Comparison of ENCODE assay signal across 24 cellular contexts in the genomic region with DNA sequence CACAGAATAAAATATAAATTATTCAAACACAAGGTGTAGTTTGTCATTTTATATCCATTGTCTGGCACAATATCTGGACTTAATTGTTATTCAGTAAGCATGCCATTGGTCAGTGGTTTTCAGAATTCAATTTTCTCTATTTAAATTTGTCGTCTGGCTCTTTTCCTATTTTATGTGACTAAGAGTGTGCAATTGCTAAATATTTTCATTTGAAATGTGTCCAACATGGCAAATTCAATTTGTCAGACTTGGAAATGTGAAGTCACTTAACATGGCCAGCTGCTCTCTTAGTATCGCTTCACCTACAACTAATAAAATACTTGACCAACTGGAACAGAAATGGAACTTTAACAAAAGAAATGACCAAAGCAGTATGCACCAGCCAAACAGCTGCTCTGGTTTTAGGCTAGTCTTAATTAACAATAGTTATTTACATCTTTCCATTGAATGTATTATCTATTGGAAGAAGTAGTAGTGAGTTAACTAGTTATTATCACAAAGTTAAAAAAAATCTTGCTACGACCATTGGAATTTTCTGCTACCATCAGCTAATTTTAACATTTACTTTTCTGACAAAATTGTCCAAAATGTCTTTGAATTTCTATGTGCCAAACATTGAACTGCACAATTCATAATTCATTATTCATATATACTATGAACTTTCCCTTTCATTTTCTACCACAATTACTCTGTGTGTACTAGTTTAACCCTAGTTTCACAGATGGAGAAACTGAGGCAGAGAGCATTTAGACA.
"Had no signal": no experiment of that assay in that cellular context is flagged by ENCODE, and none has a peak within 500 bp of the region (broad histone marks: within the 10 kb centered on the region; RNA-seq: fewer than 3 reads in every experiment).

No MANE protein-coding gene starts in this region.

- H3K36me3 Mint-ChIP-seq: activated CD8-positive, alpha-beta memory T cell treated with anti-CD3 and anti-CD28 coated beads, Interleukin-2, amount 10 ng/mL, durations not matched to agents 7 days and 5 days; activated naive CD4-positive, alpha-beta T cell treated with anti-CD3 and anti-CD28 coated beads, Interleukin-2, amount 50 U/mL, for 72 hours had no signal

- H3K4me2 ChIP-seq: PC-9 had no signal

- H3K4me1 Mint-ChIP-seq: activated B cell treated with CpG ODN at 0.5 μM for 24 hours; activated CD4-positive, alpha-beta T cell treated with anti-CD3 and anti-CD28 coated beads, Interleukin-2, amount 10 ng/mL, durations not matched to agents 24 days and 14 days; activated CD8-positive, alpha-beta memory T cell treated with anti-CD3 and anti-CD28 coated beads, Interleukin-2, amount 10 ng/mL, durations not matched to agents 7 days and 5 days; activated naive CD8-positive, alpha-beta T cell treated with anti-CD3 and anti-CD28 coated beads, Interleukin-2, amount 50 U/mL, for 24 hours; central memory CD8-positive, alpha-beta T cell; T-helper 17 cell had no signal

- H3K4me3 ChIP-seq: body of pancreas, PC-9 had no signal

- DNase-seq: activated B cell treated with CpG ODN at 0.5 μM for 24 hours; activated CD4-positive, alpha-beta T cell treated with anti-CD3 and anti-CD28 coated beads for 1 hour; activated CD4-positive, alpha-beta T cell treated with anti-CD3 and anti-CD28 coated beads, Interleukin-2, amount 10 ng/mL, durations not matched to agents 24 days and 14 days; activated CD4-positive, alpha-beta T cell treated with anti-CD3 and anti-CD28 coated beads, Interleukin-2, amount 50 U/mL, for 48 hours; activated CD8-positive, alpha-beta memory T cell treated with anti-CD3 and anti-CD28 coated beads, Interleukin-2, amount 10 ng/mL, durations not matched to agents 7 days and 5 days; activated effector memory CD4-positive, alpha-beta T cell treated with anti-CD3 and anti-CD28 coated beads, Interleukin-2, amount 50 U/mL, for 16 hours; activated naive CD4-positive, alpha-beta T cell treated with Interleukin-2 at 50 U/mL for 16 hours; activated naive CD8-positive, alpha-beta T cell treated with anti-CD3 and anti-CD28 coated beads, Interleukin-2, amount 50 U/mL, for 24 hours; activated T-cell treated with anti-CD3 and anti-CD28 coated beads, Interleukin-2, amount 50 U/mL, for 4 hours; amniotic stem cell; body of pancreas; Kasumi-1; NCI-H1092; NCI-H146; NCI-H187 treated with DMSO at 0.1 percent for 48 hours; NCI-H2081 treated with DMSO at 0.1 percent for 48 hours; NCI-H2227 treated with DMSO at 0.1 percent for 48 hours; NCI-H526 treated with DMSO at 0.1 percent for 48 hours; PC-9; SIG-M5; T-helper 17 cell; T-helper 9 cell had no signal

- H3K27me3 ChIP-seq: body of pancreas had no signal

- H3K27ac ChIP-seq: body of pancreas, PC-9 had no signal

- H3K27me3 Mint-ChIP-seq: activated B cell treated with CpG ODN at 0.5 μM for 24 hours; activated CD4-positive, alpha-beta T cell treated with anti-CD3 and anti-CD28 coated beads, Interleukin-2, amount 10 ng/mL, durations not matched to agents 24 days and 14 days; activated CD8-positive, alpha-beta memory T cell treated with anti-CD3 and anti-CD28 coated beads, Interleukin-2, amount 10 ng/mL, durations not matched to agents 7 days and 5 days; activated naive CD8-positive, alpha-beta T cell treated with anti-CD3 and anti-CD28 coated beads, Interleukin-2, amount 50 U/mL, for 24 hours; central memory CD8-positive, alpha-beta T cell; T-helper 17 cell had no signal

- H3K9me3 ChIP-seq: body of pancreas had no signal

- H2AFZ ChIP-seq: PC-9 had no signal

- H3K9me3 Mint-ChIP-seq: activated B cell treated with CpG ODN at 0.5 μM for 24 hours; activated CD4-positive, alpha-beta T cell treated with anti-CD3 and anti-CD28 coated beads, Interleukin-2, amount 10 ng/mL, durations not matched to agents 24 days and 14 days; activated naive CD8-positive, alpha-beta T cell treated with anti-CD3 and anti-CD28 coated beads, Interleukin-2, amount 50 U/mL, for 24 hours; activated T-cell treated with anti-CD3 and anti-CD28 coated beads, Interleukin-2, amount 50 U/mL, for 4 hours had no signal

- ATAC-seq: activated CD8-positive, alpha-beta memory T cell treated with anti-CD3 and anti-CD28 coated beads, Interleukin-2, amount 10 ng/mL, durations not matched to agents 7 days and 5 days; activated naive CD4-positive, alpha-beta T cell treated with anti-CD3 and anti-CD28 coated beads, Interleukin-2, amount 50 U/mL, for 72 hours; activated naive CD8-positive, alpha-beta T cell treated with anti-CD3 and anti-CD28 coated beads, Interleukin-2, amount 50 U/mL, for 24 hours; activated T-cell treated with anti-CD3 and anti-CD28 coated beads, Interleukin-2, amount 50 U/mL, for 4 hours; body of pancreas; T-helper 17 cell had no signal

- H3K4me3 Mint-ChIP-seq: activated B cell treated with CpG ODN at 0.5 μM for 24 hours; activated CD4-positive, alpha-beta T cell treated with anti-CD3 and anti-CD28 coated beads, Interleukin-2, amount 10 ng/mL, durations not matched to agents 24 days and 14 days; activated CD8-positive, alpha-beta memory T cell treated with anti-CD3 and anti-CD28 coated beads, Interleukin-2, amount 10 ng/mL, durations not matched to agents 7 days and 5 days; activated naive CD8-positive, alpha-beta T cell treated with anti-CD3 and anti-CD28 coated beads, Interleukin-2, amount 50 U/mL, for 24 hours; activated T-cell treated with anti-CD3 and anti-CD28 coated beads, Interleukin-2, amount 50 U/mL, for 4 hours; central memory CD8-positive, alpha-beta T cell; T-helper 17 cell had no signal

- H3K4me1 ChIP-seq: body of pancreas had no signal

- H3K27ac Mint-ChIP-seq: activated B cell treated with CpG ODN at 0.5 μM for 24 hours; activated CD4-positive, alpha-beta T cell treated with anti-CD3 and anti-CD28 coated beads, Interleukin-2, amount 10 ng/mL, durations not matched to agents 24 days and 14 days; activated CD8-positive, alpha-beta memory T cell treated with anti-CD3 and anti-CD28 coated beads, Interleukin-2, amount 10 ng/mL, durations not matched to agents 7 days and 5 days; activated naive CD4-positive, alpha-beta T cell treated with anti-CD3 and anti-CD28 coated beads, Interleukin-2, amount 50 U/mL, for 72 hours; activated naive CD8-positive, alpha-beta T cell treated with anti-CD3 and anti-CD28 coated beads, Interleukin-2, amount 50 U/mL, for 24 hours; T-helper 17 cell had no signal
